ENCODE assay signal across 9 cellular contexts in genomic region chr5:100421360-100421759, GRCh38.
"Had no signal": no experiment of that assay in that cellular context is flagged by ENCODE, and none has a peak within 500 bp of the region (broad histone marks: within the 10 kb centered on the region; RNA-seq: fewer than 3 reads in every experiment).

No MANE protein-coding gene starts in this region.

- H2AFZ ChIP-seq: GM23338 had no signal

- H3K27ac ChIP-seq: KMS-11 had no signal

- H3K4me2 ChIP-seq: GM23338, KMS-11 had no signal

- FAIRE-seq: H1, H54, HTR-8/SVneo had no signal

- ATAC-seq: GM23338 had no signal

- H3K9ac ChIP-seq: KMS-11 had no signal

- H3K4me1 Mint-ChIP-seq: GM23338 had no signal

- H3K4me3 ChIP-seq: GM23338 had no signal

- H3K27ac Mint-ChIP-seq: GM23338, H9 had no signal

- DNase-seq: H9, HCEC 1CT, Karpas-422, KBM-7 had no signal

- H3K4me3 Mint-ChIP-seq: GM23338, H9 had no signal
